In the genomic region with DNA sequence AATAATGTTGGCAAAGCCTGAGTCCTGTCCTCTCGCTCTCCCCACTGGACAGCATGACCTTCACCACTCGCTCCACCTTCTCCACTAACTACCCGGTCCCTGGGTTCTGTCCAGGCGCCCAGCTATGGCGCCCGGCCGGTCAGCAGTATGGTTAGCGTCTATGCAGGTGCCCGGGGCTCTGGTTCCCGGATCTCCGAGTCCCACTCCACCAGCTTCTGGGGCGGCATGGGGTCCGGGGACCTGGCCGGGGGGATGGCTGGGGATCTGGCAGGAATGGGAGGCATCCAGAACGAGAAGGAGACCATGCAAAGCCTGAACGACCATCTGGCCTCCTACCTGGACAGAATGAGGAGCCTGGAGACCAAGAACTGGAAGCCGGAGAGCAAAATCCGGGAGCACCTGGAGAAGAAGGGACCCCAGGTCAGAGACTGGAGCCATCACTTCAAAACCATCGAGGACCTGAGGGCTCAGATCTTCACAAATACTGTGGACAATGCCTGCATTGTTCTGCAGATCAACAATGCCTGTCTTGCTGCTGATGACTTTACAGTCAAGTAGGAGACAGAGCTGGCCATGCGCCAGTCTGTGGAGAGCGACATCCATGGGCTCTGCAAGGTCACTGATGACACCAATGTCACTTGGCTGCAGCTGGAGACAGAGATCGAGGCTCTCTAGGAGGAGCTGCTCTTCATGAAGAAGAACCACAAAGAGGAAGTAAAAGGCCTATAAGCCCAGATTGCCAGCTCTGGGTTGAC, we compare ENCODE assay signal across 16 cellular contexts. TPM values are rescaled to one million over a fixed set of nuclear protein-coding genes. Genes with fewer than 3 reads are reported as not detected.
DNase-seq lines count a peak whose midpoint lies in the region; ATAC-seq and TF ChIP-seq lines count a peak whose summit lies in the region.
"Had no signal": no experiment of that assay in that cellular context is flagged by ENCODE, and none has a peak within 500 bp of the region (broad histone marks: within the 10 kb centered on the region; RNA-seq: fewer than 3 reads in every experiment).

No MANE protein-coding gene starts in this region.

- TF ChIP-seq EP300 in sigmoid colon (IDR thresholded peaks at IDR 0.05) = no peak

- intact Hi-C loops in heart left ventricle (cut with DNase I) (no loop called here), sigmoid colon (cut with DNase I) (no loop called here), esophagus squamous epithelium (cut with DNase I) (no loop called here)

- DNase-seq in SKM-1 treated with dmso at 0.1 percent for 144 hours (lab: John Stamatoyannopoulos, UW; ENCODE audit: unreplicated experiment) (peak; percentile 12), SKM-1 (lab: John Stamatoyannopoulos, UW; ENCODE audit: unreplicated experiment) (no peak), OCI-M1 (lab: John Stamatoyannopoulos, UW) (peak; percentile 50), heart left ventricle (peak in 4 of 5 donors; percentile 38 to 84 (median 72)), sigmoid colon (peak; percentile 65), NCI-H187 treated with DMSO at 0.1 percent for 48 hours (lab: John Stamatoyannopoulos, UW) (no peak), 8988T (no peak), esophagus squamous epithelium (lab: John Stamatoyannopoulos, UW) (no peak)
- DNase-seq: foreskin melanocyte, kidney glomerular epithelial cell, NCI-H1105 treated with DMSO at 0.1 percent for 48 hours, NCI-H526 treated with DMSO at 0.1 percent for 48 hours, nephron progenitor cell had no signal

- H3K27ac ChIP-seq in heart left ventricle = peak overlapping the region in 2 of 12 donors; percentile 8 to 27
- H3K27ac ChIP-seq in sigmoid colon = no peak overlapping the region
- no peak overlapping the region for H3K27ac ChIP-seq in esophagus squamous epithelium
- H3K27ac ChIP-seq: tibial nerve, VCaP had no signal

- ATAC-seq in heart left ventricle = peak in 1 of 4 donors; percentile 34

- H3K4me3 ChIP-seq in heart left ventricle (no peak overlapping the region), sigmoid colon (no peak overlapping the region), esophagus squamous epithelium (no peak overlapping the region)
- H3K4me3 ChIP-seq: smooth muscle cell, tibial nerve had no signal

- 85 to 92% (median 89%) methylated on average over 22 of the region's 22 CpGs for WGBS in heart left ventricle, 4 donors
- WGBS in sigmoid colon, 2 donors = 89 to 91% methylated on average over 22 of the region's 22 CpGs
- 91 to 93% methylated on average over 7 to 19 of the region's 22 CpGs for WGBS in esophagus squamous epithelium, 2 donors

- TF ChIP-seq CTCF in heart left ventricle (IDR thresholded peaks at IDR 0.05) (no peak), sigmoid colon (IDR thresholded peaks at IDR 0.05) (no peak), esophagus squamous epithelium (IDR thresholded peaks at IDR 0.05) (no peak)

- H3K9me3 ChIP-seq in heart left ventricle (no peaks in the 10 kb centered on the region), sigmoid colon (no peaks in the 10 kb centered on the region), esophagus squamous epithelium (no peaks in the 10 kb centered on the region)
- H3K9me3 ChIP-seq: tibial nerve had no signal

- no peaks in the 10 kb centered on the region for H3K27me3 ChIP-seq in heart left ventricle
- H3K27me3 ChIP-seq in sigmoid colon = no peaks in the 10 kb centered on the region
- no peaks in the 10 kb centered on the region for H3K27me3 ChIP-seq in esophagus squamous epithelium
- H3K27me3 ChIP-seq: tibial nerve had no signal

- H3K36me3 ChIP-seq in heart left ventricle (peaks cover 0 to 74% (median 57%) of the 10 kb centered on the region in 9 donors), sigmoid colon (peaks cover 11 to 78% (median 45%) of the 10 kb centered on the region in 4 donors), esophagus squamous epithelium (peaks cover 13 to 62% (median 27%) of the 10 kb centered on the region in 3 donors)

- no peak for TF ChIP-seq POLR2A in heart left ventricle (IDR thresholded peaks at IDR 0.05)
- no peak for TF ChIP-seq POLR2A in sigmoid colon (IDR thresholded peaks at IDR 0.05)
- no peak for TF ChIP-seq POLR2A in esophagus squamous epithelium (IDR thresholded peaks at IDR 0.05)

- H3K4me1 ChIP-seq in heart left ventricle (peaks cover 0 to 8% (median 0%) of the 10 kb centered on the region in 12 donors), sigmoid colon (no peaks in the 10 kb centered on the region), esophagus squamous epithelium (no peaks in the 10 kb centered on the region)
- H3K4me1 ChIP-seq: tibial nerve had no signal

RNA-seq across cellular contexts. Expression of a gene that starts 20.7 kb away (rescaled TPM):
- total RNA-seq in heart left ventricle (100 to 1,000 TPM in 2 of 9 donors, 10 to 100 TPM in 7; 42.1 to 128 (median 52.4) TPM), sigmoid colon (100 to 1,000 TPM; 121 to 151 (median 136) TPM), esophagus squamous epithelium (100 to 1,000 TPM in 1 of 4 donors, 10 to 100 TPM in 3; 73.2 to 102 (median 79.7) TPM)
- polyA plus RNA-seq in heart left ventricle (10 to 100 TPM; 36.5 to 48.5 TPM), sigmoid colon (10 to 100 TPM; 59.5 to 61.7 (median 61.0) TPM)

RNA-seq across cellular contexts. Expression of a gene that starts 25.9 kb away (rescaled TPM):
- total RNA-seq in heart left ventricle = 1 to 10 TPM in 6 of 9 donors, under 1 TPM in 3; 0.37 to 6.7 (median 1.6) TPM
- 1 to 10 TPM in 1 of 2 donors, under 1 TPM in 1; 0.95 to 3.1 TPM for polyA plus RNA-seq in heart left ventricle
- total RNA-seq in sigmoid colon = 1 to 10 TPM; 1.1 to 2.6 (median 1.8) TPM
- 1 to 10 TPM in 1 of 3 donors, under 1 TPM in 2; 0.60 to 2.9 (median 0.69) TPM for polyA plus RNA-seq in sigmoid colon
- total RNA-seq in esophagus squamous epithelium = 1 to 10 TPM in 1 of 4 donors, under 1 TPM in 2, not detected in 1; 0.44 to 1.3 (median 0.75) TPM

RNA-seq across cellular contexts. Expression of a gene that starts 41.5 kb away (rescaled TPM):
- total RNA-seq in heart left ventricle (1 to 10 TPM; 5.9 to 9.3 (median 7.8) TPM), sigmoid colon (1 to 10 TPM; 2.1 to 4.7 (median 2.7) TPM), esophagus squamous epithelium (1 to 10 TPM; 3.3 to 5.6 (median 4.0) TPM)
- polyA plus RNA-seq in heart left ventricle (1 to 10 TPM; 4.3 to 8.0 TPM), sigmoid colon (10 to 100 TPM; 10.7 to 12.5 (median 10.8) TPM)

Comparison
In these comparisons a context has a peak if more than half of its experiments do, and no peak if none do; other contexts are left out.
1. DNase-seq: peak in SKM-1 treated with dmso at 0.1 percent for 144 hours (single experiment), OCI-M1 (single experiment), heart left ventricle (4 of 5) and sigmoid colon (single experiment); none in SKM-1 (single experiment), NCI-H187 treated with DMSO at 0.1 percent for 48 hours (single experiment), 8988T (single experiment) and esophagus squamous epithelium (single experiment).